ENCODE assay signal across 8 cellular contexts in the genomic region with DNA sequence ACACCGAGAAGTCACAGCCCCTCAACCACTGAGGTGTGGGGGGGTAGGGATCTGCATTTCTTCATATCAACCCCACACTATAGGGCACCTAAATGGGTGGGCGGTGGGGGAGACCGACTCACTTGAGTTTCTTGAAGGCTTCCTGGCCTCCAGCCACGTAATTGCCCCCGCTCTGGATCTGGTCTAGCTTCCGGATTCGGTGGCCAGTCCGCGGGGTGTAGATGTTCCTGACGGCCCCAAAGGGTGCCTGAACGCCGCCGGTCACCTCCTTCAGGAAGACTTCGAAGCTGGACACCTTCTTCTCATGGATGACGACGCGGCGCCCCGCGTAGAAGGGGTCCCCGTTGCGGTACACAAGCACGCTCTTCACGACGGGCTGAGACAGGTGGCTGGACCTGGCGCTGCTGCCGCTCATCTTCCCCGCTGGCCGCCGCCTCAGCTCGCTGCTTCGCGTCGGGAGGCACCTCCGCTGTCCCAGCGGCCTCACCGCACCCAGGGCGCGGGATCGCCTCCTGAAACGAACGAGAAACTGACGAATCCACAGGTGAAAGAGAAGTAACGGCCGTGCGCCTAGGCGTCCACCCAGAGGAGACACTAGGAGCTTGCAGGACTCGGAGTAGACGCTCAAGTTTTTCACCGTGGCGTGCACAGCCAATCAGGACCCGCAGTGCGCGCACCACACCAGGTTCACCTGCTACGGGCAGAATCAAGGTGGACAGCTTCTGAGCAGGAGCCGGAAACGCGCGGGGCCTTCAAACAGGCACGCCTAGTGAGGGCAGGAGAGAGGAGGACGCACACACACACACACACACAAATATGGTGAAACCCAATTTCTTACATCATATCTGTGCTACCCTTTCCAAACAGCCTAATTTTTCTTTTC. TPM values are rescaled to one million over a fixed set of nuclear protein-coding genes. Genes with fewer than 3 reads are reported as not detected.
DNase-seq lines count a peak whose midpoint lies in the region; ATAC-seq and TF ChIP-seq lines count a peak whose summit lies in the region.

Gene DCDC2, minus strand, starts transcription at position 724 of the 883 bp plus-strand sequence. Its CDS starts 309 bp downstream, at position 415.

- peak within 1 kb of the TSS; percentile 66 to 69 for H3K27ac ChIP-seq in breast epithelium

- no peaks in the 10 kb centered on the region for H3K36me3 ChIP-seq in breast epithelium

- peak within 1 kb of the TSS; percentile 53 for H3K27ac Mint-ChIP-seq in T-helper 17 cell

- H3K27me3 Mint-ChIP-seq in T-helper 17 cell: no peaks in the 10 kb centered on the region

- H3K36me3 Mint-ChIP-seq in T-helper 17 cell (ENCODE audit: low read depth): no peaks in the 10 kb centered on the region

- ATAC-seq in T-helper 17 cell: peak; percentile 20
- ATAC-seq in GM19395 (IDR thresholded peaks at IDR 0.05; ENCODE audit: unreplicated experiment): no peak

- TF ChIP-seq POLR2A in breast epithelium (IDR thresholded peaks at IDR 0.05): no peak

- TF ChIP-seq CTCF in GM10248 (IDR thresholded peaks at IDR 0.05; ENCODE audit: control extremely low read depth, extremely low read depth, low read depth, missing control alignments): no peak
- TF ChIP-seq CTCF in breast epithelium (IDR thresholded peaks at IDR 0.05): peak in 1 of 3 donors; percentile 17

- H3K9me3 ChIP-seq in T-helper 17 cell (ENCODE audit: control insufficient read depth, low read length, poor library complexity, severe bottlenecking): no peaks in the 10 kb centered on the region
- no peaks in the 10 kb centered on the region for H3K9me3 ChIP-seq in breast epithelium

- POLR2A ChIA-PET in GM10248 (lab: Yijun Ruan, JAX): no interaction called here

- intact Hi-C loops in breast epithelium (cut with DNase I; ENCODE audit: low total_unique reads): no loop called here

- peaks cover 26% of the 10 kb centered on the region for H3K4me1 Mint-ChIP-seq in T-helper 17 cell

- H3K4me3 ChIP-seq in breast epithelium: peak within 1 kb of the TSS; percentile 14 to 64 (median 51)

- DNase-seq in GM10248 (ENCODE audit: extremely low spot score): peak; percentile 20
- peak; percentile 11 to 33 (median 14) for DNase-seq in T-helper 17 cell
- DNase-seq in breast epithelium (ENCODE audit: low spot score in 2 of 2): peak; percentile 66 to 84
- DNase-seq in left kidney (ENCODE audit: low read depth, low spot score): peak; percentile 92
- DNase-seq in stimulated activated CD4-positive, alpha-beta T cell treated with anti-CD3 and anti-CD28 coated beads, Interleukin-4, amount 100 ng/mL, for 4 hours: peak; percentile 21 to 22
- DNase-seq in H4 (ENCODE audit: low spot score): no peak
- DNase-seq in NCI-H1105 (lab: John Stamatoyannopoulos, UW): no peak

- H3K4me3 Mint-ChIP-seq in T-helper 17 cell: peak within 1 kb of the TSS; percentile 87

- CTCF ChIA-PET in GM10248 (lab: Yijun Ruan, JAX): interaction anchor here (1.1 to 1.2 kb wide), 3 partner anchors 9 to 74 kb away, joined by 3 to 4 read pairs (median 3); no protein-coding TSS in a partner anchor

- no peaks in the 10 kb centered on the region for H3K27me3 ChIP-seq in breast epithelium

- peaks cover 2 to 8% of the 10 kb centered on the region in 2 donors for H3K4me1 ChIP-seq in breast epithelium

RNA-seq across cellular contexts. Expression of gene DCDC2, which starts in this region (rescaled TPM):
- under 1 TPM in 1 of 2 donors, not detected in 1; 0.15 TPM for total RNA-seq in T-helper 17 cell
- total RNA-seq in breast epithelium: 1 to 10 TPM in 2 of 3 donors, not detected in 1; 8.9 to 9.5 TPM
- 0.02 TPM in 1 of 2 replicates, not detected in the other for total RNA-seq in H4 (2014; rRNA removed; shearing (Covaris generic))

Comparison
In these comparisons a context has a peak if more than half of its experiments do, and no peak if none do; other contexts are left out.
1. Peak in DNase-seq and ATAC-seq in T-helper 17 cell; RNA of the gene not detected or under 1 TPM.
2. DNase-seq: peak in GM10248 (single experiment), breast epithelium (2 of 2), left kidney (single experiment) and stimulated activated CD4-positive, alpha-beta T cell treated with anti-CD3 and anti-CD28 coated beads, Interleukin-4, amount 100 ng/mL, for 4 hours (2 of 2); none in H4 (single experiment) and NCI-H1105 (single experiment).